In the genomic region with DNA sequence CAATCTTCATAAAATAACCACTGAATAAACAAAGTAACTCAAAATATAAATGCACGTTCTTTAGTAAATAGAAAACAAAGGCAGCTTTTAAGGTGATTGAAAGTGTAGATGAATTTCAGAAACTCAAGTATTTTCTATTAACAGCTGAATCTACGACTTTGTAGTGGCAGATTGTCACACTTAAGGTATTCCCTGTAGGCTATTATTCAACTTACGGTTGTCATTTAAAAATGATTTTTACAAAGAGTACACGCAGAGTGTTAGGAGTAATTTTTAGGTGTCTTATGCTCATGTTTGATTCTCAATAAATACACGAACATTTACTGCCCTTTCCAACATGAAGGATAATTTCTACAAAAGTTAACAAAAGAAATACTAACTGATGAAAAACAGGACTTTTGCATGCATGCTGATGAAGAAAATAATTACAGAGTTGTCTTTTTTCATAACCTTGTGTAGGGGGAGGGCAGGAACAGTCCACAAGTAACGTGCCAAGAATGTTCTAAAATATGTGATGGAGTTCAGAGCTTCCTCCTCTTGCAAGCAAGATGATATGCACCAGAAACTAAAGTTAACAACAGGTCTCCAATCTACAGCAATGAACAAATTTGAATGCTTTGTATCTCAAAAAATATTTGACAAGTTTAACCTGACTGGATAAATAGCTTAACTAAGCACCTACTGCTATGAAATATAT, we compare ENCODE assay signal across 3 cellular contexts.
A peak's percentile ranks its signal among the peaks of the same experiment; 100 is the strongest.
TF ChIP-seq lines count a peak whose summit lies in the region.

No MANE protein-coding gene starts in this region.

TF ChIP-seq in A549, 52 proteins besides CTCF, POLR2A, EP300 and RAD21:
- 0 out of 2 replicates have a peak, but pooled peaks have one; percentile 36 for TF ChIP-seq MAX (IDR thresholded peaks at IDR 0.05)
- TF ChIP-seq, protein P1, sequence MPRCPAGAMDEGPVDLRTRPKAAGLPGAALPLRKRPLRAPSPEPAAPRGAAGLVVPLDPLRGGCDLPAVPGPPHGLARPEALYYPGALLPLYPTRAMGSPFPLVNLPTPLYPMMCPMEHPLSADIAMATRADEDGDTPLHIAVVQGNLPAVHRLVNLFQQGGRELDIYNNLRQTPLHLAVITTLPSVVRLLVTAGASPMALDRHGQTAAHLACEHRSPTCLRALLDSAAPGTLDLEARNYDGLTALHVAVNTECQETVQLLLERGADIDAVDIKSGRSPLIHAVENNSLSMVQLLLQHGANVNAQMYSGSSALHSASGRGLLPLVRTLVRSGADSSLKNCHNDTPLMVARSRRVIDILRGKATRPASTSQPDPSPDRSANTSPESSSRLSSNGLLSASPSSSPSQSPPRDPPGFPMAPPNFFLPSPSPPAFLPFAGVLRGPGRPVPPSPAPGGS (IDR thresholded peaks at IDR 0.05), result no peak

TF ChIP-seq in IMR-90, 13 proteins besides CTCF, POLR2A, EP300 and RAD21:
- no peak for TF ChIP-seq CHD1 (IDR thresholded peaks at IDR 0.05; ENCODE audit: low read depth, low read length)
- no peak for TF ChIP-seq SMC3 (IDR thresholded peaks at IDR 0.05; ENCODE audit: low read depth, low read length)
- TF ChIP-seq ELK1 (IDR thresholded peaks at IDR 0.05; ENCODE audit: borderline replicate concordance, low read depth, low read length), result no peak
- no peak for TF ChIP-seq MAFK (IDR thresholded peaks at IDR 0.05; ENCODE audit: low read depth, low read length)

TF ChIP-seq in GM12891, 5 proteins besides CTCF, POLR2A, EP300 and RAD21:
- no peak for TF ChIP-seq TAF1 (IDR thresholded peaks at IDR 0.05; ENCODE audit: low read depth, low read length)
- no peak for TF ChIP-seq SPI1 (IDR thresholded peaks at IDR 0.05; ENCODE audit: low read depth, low read length)
- TF ChIP-seq POLR2AphosphoS5 (IDR thresholded peaks at IDR 0.05; ENCODE audit: low read depth, low read length), result no peak
- no peak for TF ChIP-seq POU2F2 (IDR thresholded peaks at IDR 0.05; ENCODE audit: low read depth, low read length)
- TF ChIP-seq PAX5 (IDR thresholded peaks at IDR 0.05; ENCODE audit: insufficient read depth, low read length, severe bottlenecking), result no peak
